ENCODE assay signal across 21 cellular contexts in the genomic region with DNA sequence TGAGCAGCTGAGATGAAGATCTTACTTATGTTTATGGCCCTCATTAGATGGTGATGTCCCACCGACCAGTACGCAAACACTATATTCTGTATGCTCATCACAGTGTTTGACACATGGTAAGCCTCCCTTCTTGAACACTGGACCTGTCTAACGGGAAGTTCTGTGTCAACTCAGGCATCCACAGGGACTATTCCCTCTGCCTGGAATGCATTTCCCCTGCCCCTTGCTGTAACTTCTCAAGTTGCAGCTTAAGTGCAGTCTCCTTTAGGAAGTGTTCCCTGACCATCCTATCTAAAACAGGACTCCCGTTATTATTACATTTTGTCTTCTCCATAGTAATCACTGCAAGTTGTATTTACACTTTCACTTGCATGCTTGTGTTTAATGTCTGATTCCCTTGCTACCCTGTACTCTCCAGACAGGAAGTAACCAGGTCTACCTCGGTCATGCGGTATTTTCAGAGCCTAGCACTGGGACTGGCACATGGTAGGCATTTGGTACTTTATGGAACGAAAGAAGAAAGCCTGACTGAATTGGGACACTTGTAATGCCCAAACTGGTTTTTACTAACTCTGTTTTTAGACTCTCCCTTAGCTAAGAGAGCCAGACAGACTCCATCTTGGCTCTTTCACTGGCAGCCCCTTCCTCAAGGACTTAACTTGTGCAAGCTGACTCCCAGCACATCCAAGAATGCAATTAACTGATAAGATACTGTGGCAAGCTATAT. TPM values are rescaled to one million over a fixed set of nuclear protein-coding genes. Genes with fewer than 3 reads are reported as not detected.
DNase-seq lines count a peak whose midpoint lies in the region; ATAC-seq and TF ChIP-seq lines count a peak whose summit lies in the region.
"Had no signal": no experiment of that assay in that cellular context is flagged by ENCODE, and none has a peak within 500 bp of the region (broad histone marks: within the 10 kb centered on the region; RNA-seq: fewer than 3 reads in every experiment).

No MANE protein-coding gene starts in this region.

- peaks cover 3 to 15% (median 5%) of the 10 kb centered on the region in 5 donors for H3K9me3 Mint-ChIP-seq in CD8-positive, alpha-beta memory T cell
- H3K9me3 Mint-ChIP-seq: HFFc6 had no signal

- H3K4me2 ChIP-seq in mesenchymal stem cell (ENCODE audit: low read length, poor library complexity, severe bottlenecking), result no peak overlapping the region
- H3K4me2 ChIP-seq: PC-9 had no signal

- H3K27ac ChIP-seq in CD8-positive, alpha-beta memory T cell (ENCODE audit: low read depth, low read length), result peak overlapping the region; percentile 17
- H3K27ac ChIP-seq in HUES48 (ENCODE audit: low read depth, low read length) (peak overlapping the region; percentile 50), mesenchymal stem cell (ENCODE audit: low read length, poor library complexity, severe bottlenecking) (no peak overlapping the region), psoas muscle (no peak overlapping the region), sigmoid colon (no peak overlapping the region)
- H3K27ac ChIP-seq: C4-2B, PC-9 had no signal

- peaks cover 13 to 30% (median 22%) of the 10 kb centered on the region in 3 donors for H3K36me3 Mint-ChIP-seq in CD8-positive, alpha-beta memory T cell
- H3K36me3 Mint-ChIP-seq in T-helper 17 cell (ENCODE audit: low read depth), result peaks cover 2% of the 10 kb centered on the region

- H3K27ac Mint-ChIP-seq in CD8-positive, alpha-beta memory T cell, result no peak overlapping the region
- peak overlapping the region; percentile 9 for H3K27ac Mint-ChIP-seq in T-helper 17 cell
- H3K27ac Mint-ChIP-seq: B cell; CD8-positive, alpha-beta T cell; HFFc6 had no signal

- intact Hi-C loops in psoas muscle (cut with DNase I) (no loop called here), sigmoid colon (cut with DNase I) (no loop called here)

- H3K9me3 ChIP-seq in CD8-positive, alpha-beta memory T cell (ENCODE audit: low read length), result no peaks in the 10 kb centered on the region
- H3K9me3 ChIP-seq in HUES48 (ENCODE audit: control insufficient read depth, insufficient read depth, low read length), result peaks cover 4% of the 10 kb centered on the region; the same call in 1 of the 2 replicates
- H3K9me3 ChIP-seq in T-helper 17 cell (ENCODE audit: control insufficient read depth, low read length, poor library complexity, severe bottlenecking), result no peaks in the 10 kb centered on the region
- H3K9me3 ChIP-seq in mesenchymal stem cell (ENCODE audit: control insufficient read depth, low read length), result no peaks in the 10 kb centered on the region
- H3K9me3 ChIP-seq in psoas muscle, result no peaks in the 10 kb centered on the region
- no peaks in the 10 kb centered on the region for H3K9me3 ChIP-seq in sigmoid colon

- CTCF ChIA-PET in CD8-positive, alpha-beta memory T cell (lab: Charles Lee), result no interaction called here

- no peak overlapping the region for H2BK5ac ChIP-seq in mesenchymal stem cell (ENCODE audit: low read depth, low read length, poor library complexity, severe bottlenecking)

- H3K27me3 Mint-ChIP-seq in CD8-positive, alpha-beta memory T cell, result no peaks in the 10 kb centered on the region
- H3K27me3 Mint-ChIP-seq in T-helper 17 cell, result no peaks in the 10 kb centered on the region
- H3K27me3 Mint-ChIP-seq: B cell had no signal

- no peak overlapping the region for H4K8ac ChIP-seq in mesenchymal stem cell (ENCODE audit: low read length)

- TF ChIP-seq CTCF in psoas muscle (IDR thresholded peaks at IDR 0.05) (no peak), sigmoid colon (IDR thresholded peaks at IDR 0.05) (no peak)

- H3K23ac ChIP-seq in mesenchymal stem cell (ENCODE audit: low read length in 2 of 2), result no peak overlapping the region

- H3K4me3 ChIP-seq in CD8-positive, alpha-beta memory T cell (ENCODE audit: low read length), result no peak overlapping the region
- no peak overlapping the region; the same call in 1 of the 2 replicates for H3K4me3 ChIP-seq in HUES48 (ENCODE audit: low read depth, low read length)
- no peak overlapping the region for H3K4me3 ChIP-seq in mesenchymal stem cell (ENCODE audit: insufficient read depth in 1 of 2, low read depth in 1 of 2, low read length in 2 of 2)
- H3K4me3 ChIP-seq in psoas muscle, result no peak overlapping the region
- H3K4me3 ChIP-seq in sigmoid colon, result no peak overlapping the region
- H3K4me3 ChIP-seq: PC-9 had no signal

- no peak overlapping the region for H2AFZ ChIP-seq in mesenchymal stem cell (ENCODE audit: low read depth, low read length)
- H2AFZ ChIP-seq: PC-9 had no signal

- H2AK5ac ChIP-seq in mesenchymal stem cell (ENCODE audit: low read length, severe bottlenecking), result no peak overlapping the region

- no peak overlapping the region for H4K91ac ChIP-seq in mesenchymal stem cell (ENCODE audit: low read length)

- H3K79me1 ChIP-seq in mesenchymal stem cell (replicated peaks; ENCODE audit: low read length, poor library complexity, severe bottlenecking), result peaks cover 10% of the 10 kb centered on the region

- no peak overlapping the region for H3K14ac ChIP-seq in mesenchymal stem cell (ENCODE audit: low read length in 2 of 2)

- H2BK12ac ChIP-seq in mesenchymal stem cell (ENCODE audit: low read length in 2 of 2), result no peak overlapping the region

- no peak for ATAC-seq in T-helper 17 cell
- ATAC-seq in psoas muscle, result no peak
- ATAC-seq: CD8-positive, alpha-beta T cell had no signal

- 64% methylated on average over 7 of the region's 7 CpGs for WGBS in mesenchymal stem cell
- WGBS in psoas muscle, 3 donors, result 71 to 83% (median 81%) methylated on average over 7 of the region's 7 CpGs
- WGBS in sigmoid colon, 2 donors, result 89 to 91% methylated on average over 7 of the region's 7 CpGs

- POLR2A ChIA-PET in CD8-positive, alpha-beta memory T cell (lab: Charles Lee), result no interaction called here

- no peak overlapping the region for H2BK15ac ChIP-seq in mesenchymal stem cell (ENCODE audit: low read depth, poor library complexity, severe bottlenecking)

- H3K4me1 ChIP-seq in CD8-positive, alpha-beta memory T cell (ENCODE audit: insufficient read depth, low read length), result no peaks in the 10 kb centered on the region
- peaks cover 31% of the 10 kb centered on the region for H3K4me1 ChIP-seq in HUES48 (ENCODE audit: control insufficient read depth, insufficient read depth, low read length)
- no peaks in the 10 kb centered on the region for H3K4me1 ChIP-seq in mesenchymal stem cell (ENCODE audit: control insufficient read depth, insufficient read depth, low read depth, low read length)
- H3K4me1 ChIP-seq in psoas muscle, result peaks cover 4% of the 10 kb centered on the region
- H3K4me1 ChIP-seq in sigmoid colon, result peaks cover 0 to 24% (median 11%) of the 10 kb centered on the region in 4 donors

- no peak for TF ChIP-seq POLR2A in sigmoid colon (IDR thresholded peaks at IDR 0.05)

- no peak overlapping the region for H3K18ac ChIP-seq in mesenchymal stem cell (ENCODE audit: low read depth in 1 of 2, low read length in 2 of 2)

- no peak overlapping the region for H3K4me3 Mint-ChIP-seq in CD8-positive, alpha-beta memory T cell
- no peak overlapping the region for H3K4me3 Mint-ChIP-seq in T-helper 17 cell
- H3K4me3 Mint-ChIP-seq: B cell; CD8-positive, alpha-beta T cell; H9; HFFc6 had no signal

- no peaks in the 10 kb centered on the region for H3K4me1 Mint-ChIP-seq in CD8-positive, alpha-beta memory T cell
- peaks cover 7% of the 10 kb centered on the region for H3K4me1 Mint-ChIP-seq in T-helper 17 cell
- H3K4me1 Mint-ChIP-seq: B cell had no signal

- no peak overlapping the region for H3K4ac ChIP-seq in mesenchymal stem cell (ENCODE audit: low read depth in 1 of 2, low read length in 2 of 2)

- no peak overlapping the region for H2BK120ac ChIP-seq in mesenchymal stem cell (ENCODE audit: low read depth, low read length)

- no peaks in the 10 kb centered on the region for H3K27me3 ChIP-seq in CD8-positive, alpha-beta memory T cell (ENCODE audit: insufficient read depth, low read length, poor library complexity, severe bottlenecking)
- H3K27me3 ChIP-seq in HUES48 (ENCODE audit: control insufficient read depth, insufficient read depth, low read length) (no peaks in the 10 kb centered on the region), mesenchymal stem cell (ENCODE audit: control insufficient read depth in 1 of 2, insufficient read depth in 1 of 2, low read length in 2 of 2) (no peaks in the 10 kb centered on the region), psoas muscle (ENCODE audit: insufficient read depth in 3 of 3, low read length in 2 of 3) (no peaks in the 10 kb centered on the region), sigmoid colon (no peaks in the 10 kb centered on the region)

- DNase-seq in CD8-positive, alpha-beta memory T cell, result no peak
- DNase-seq in T-helper 17 cell, result no peak
- DNase-seq in mesenchymal stem cell, result peak; percentile 16
- no peak for DNase-seq in D341Med (ENCODE audit: low spot score)
- no peak for DNase-seq in psoas muscle
- DNase-seq in sigmoid colon, result no peak
- DNase-seq: CD8-positive, alpha-beta T cell; H9; HFFc6; Kasumi-1; NCI-H1105 treated with DMSO at 0.1 percent for 48 hours; NCI-H2029; NCI-H2227 treated with DMSO at 0.1 percent for 48 hours; NCI-H526 treated with DMSO at 0.1 percent for 48 hours; PC-9; RPMI8226; SHP77; T-helper 1 cell had no signal

- H3K9ac ChIP-seq in HUES48 (ENCODE audit: low read depth, low read length), result no peak overlapping the region
- H3K9ac ChIP-seq in mesenchymal stem cell (ENCODE audit: low read length), result no peak overlapping the region

- no peak for TF ChIP-seq EP300 in sigmoid colon (IDR thresholded peaks at IDR 0.05)

- no peaks in the 10 kb centered on the region for H3K36me3 ChIP-seq in CD8-positive, alpha-beta memory T cell (ENCODE audit: insufficient read depth, low read length)
- H3K36me3 ChIP-seq in HUES48 (ENCODE audit: control insufficient read depth, insufficient read depth, low read length), result no peaks in the 10 kb centered on the region
- no peaks in the 10 kb centered on the region for H3K36me3 ChIP-seq in mesenchymal stem cell (ENCODE audit: control insufficient read depth in 1 of 2, insufficient read depth in 2 of 2, low read depth in 1 of 2, low read length in 2 of 2)
- peaks cover 0 to 3% of the 10 kb centered on the region in 2 donors for H3K36me3 ChIP-seq in psoas muscle (ENCODE audit: insufficient read depth in 1 of 2, low read depth in 1 of 2)
- H3K36me3 ChIP-seq in sigmoid colon, result no peaks in the 10 kb centered on the region

RNA-seq across cellular contexts. Expression of a gene that starts 8.7 kb away (rescaled TPM):
- 1 to 10 TPM; 1.8 to 2.8 TPM for total RNA-seq in CD8-positive, alpha-beta memory T cell
- polyA plus RNA-seq in CD8-positive, alpha-beta memory T cell, result 1.4 TPM
- 1 to 10 TPM; 1.9 to 3.6 TPM for total RNA-seq in T-helper 17 cell
- 4.4 TPM for polyA plus RNA-seq in mesenchymal stem cell (2013, experiment 1 of 2)
- 4.3 TPM for polyA plus RNA-seq in mesenchymal stem cell (2013, experiment 2 of 2)
- total RNA-seq in psoas muscle, result 10 to 100 TPM in 1 of 4 donors, 1 to 10 TPM in 3; 6.9 to 13.3 (median 8.1) TPM
- polyA plus RNA-seq in psoas muscle, result 1 to 10 TPM; 3.9 to 7.0 (median 5.6) TPM
- total RNA-seq in sigmoid colon, result 10 to 100 TPM in 1 of 4 donors, 1 to 10 TPM in 3; 7.4 to 13.0 (median 8.8) TPM
- 1 to 10 TPM; 2.4 to 3.6 (median 2.8) TPM for polyA plus RNA-seq in sigmoid colon

Comparison
In these comparisons a context has a peak if more than half of its experiments do, and no peak if none do; other contexts are left out.
1. H3K27ac ChIP-seq: peak in CD8-positive, alpha-beta memory T cell (single experiment) and HUES48 (single experiment); none in mesenchymal stem cell (single experiment), psoas muscle (single experiment) and sigmoid colon (0 of 4).